Comparison of ENCODE assay signal across 15 cellular contexts in the genomic region with DNA sequence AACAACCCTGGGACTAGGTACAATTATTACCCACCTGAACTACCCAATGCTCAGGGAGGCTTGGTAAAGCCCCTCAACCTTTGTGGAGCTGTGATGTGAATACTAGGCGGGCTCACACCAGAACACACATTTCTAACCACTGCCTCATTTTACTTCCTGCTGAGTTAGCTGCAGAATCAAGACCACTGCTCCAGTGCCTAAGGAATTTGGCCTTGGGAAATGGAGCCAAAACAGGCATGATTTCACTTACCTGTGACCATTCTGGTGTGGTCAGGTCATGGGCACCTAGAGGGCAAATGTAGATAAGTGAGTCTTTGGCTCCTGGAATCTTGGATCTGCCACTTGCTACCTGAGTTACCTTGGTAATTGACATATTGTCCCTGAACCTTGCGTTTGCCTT. TPM values are rescaled to one million over a fixed set of nuclear protein-coding genes. Genes with fewer than 3 reads are reported as not detected.
DNase-seq lines count a peak whose midpoint lies in the region; FAIRE-seq and TF ChIP-seq lines count a peak whose summit lies in the region.
"Had no signal": no experiment of that assay in that cellular context is flagged by ENCODE, and none has a peak within 500 bp of the region (broad histone marks: within the 10 kb centered on the region; RNA-seq: fewer than 3 reads in every experiment).

No MANE protein-coding gene starts in this region.

- TF ChIP-seq RAD21 in Ishikawa (IDR thresholded peaks at IDR 0.05; ENCODE audit: low read depth), result no peak

- no peak overlapping the region for H3K4me3 ChIP-seq in bronchial epithelial cell (ENCODE audit: low read depth, low read length)

- peaks cover 4% of the 10 kb centered on the region for H3K27me3 Mint-ChIP-seq in type B pancreatic cell

- H3K4me1 Mint-ChIP-seq in type B pancreatic cell (ENCODE audit: unreplicated experiment), result peaks cover 46% of the 10 kb centered on the region

- peaks cover 6% of the 10 kb centered on the region for H3K36me3 Mint-ChIP-seq in type B pancreatic cell

- TF ChIP-seq CTCF in bronchial epithelial cell (IDR thresholded peaks at IDR 0.05; ENCODE audit: insufficient read depth, low read length, severe bottlenecking), result no peak
- no peak for TF ChIP-seq CTCF in type B pancreatic cell (conservative IDR thresholded peaks at IDR 0.05)

- no peaks in the 10 kb centered on the region for H3K27me3 ChIP-seq in bronchial epithelial cell (ENCODE audit: control insufficient read depth, insufficient read depth, low read length)
- H3K27me3 ChIP-seq in layer of hippocampus (ENCODE audit: control insufficient read depth, insufficient read depth, low read length), result peaks cover 9% of the 10 kb centered on the region

- peaks cover 3% of the 10 kb centered on the region for H3K36me3 ChIP-seq in bronchial epithelial cell (ENCODE audit: control insufficient read depth, insufficient read depth, low read length)

- peak overlapping the region; percentile 31 for H3K4me3 Mint-ChIP-seq in type B pancreatic cell

- peak overlapping the region; percentile 87 for H3K27ac Mint-ChIP-seq in type B pancreatic cell

- no peak; the same call in 1 of the 2 replicates for TF ChIP-seq EP300 in Ishikawa (IDR thresholded peaks at IDR 0.05; ENCODE audit: borderline replicate concordance)

- H3K27ac ChIP-seq in layer of hippocampus (ENCODE audit: low read depth, low read length), result peak overlapping the region; percentile 39
- H3K27ac ChIP-seq: HL-60 had no signal

- FAIRE-seq in bronchial epithelial cell (lab: Jason Lieb, UNC), result peak; percentile 23

- DNase-seq in bronchial epithelial cell (ENCODE audit: low read depth), result no peak
- no peak for DNase-seq in type B pancreatic cell (ENCODE audit: extremely low spot score, unreplicated experiment)
- DNase-seq in AG08395 (ENCODE audit: low spot score), result no peak
- no peak for DNase-seq in NCI-H1436 treated with DMSO at 0.1 percent for 48 hours (lab: John Stamatoyannopoulos, UW)
- no peak for DNase-seq in NCI-H526 (lab: John Stamatoyannopoulos, UW)
- DNase-seq: ACHN, Caco-2, KBM-7, NCI-H1048, NCI-H146, NCI-H2081 treated with DMSO at 0.1 percent for 48 hours, NCI-H510A had no signal

- H3K9me3 Mint-ChIP-seq in type B pancreatic cell, result no peaks in the 10 kb centered on the region

TF ChIP-seq in Ishikawa, 13 proteins besides CTCF, POLR2A, EP300 and RAD21:
- TF ChIP-seq, protein P1, sequence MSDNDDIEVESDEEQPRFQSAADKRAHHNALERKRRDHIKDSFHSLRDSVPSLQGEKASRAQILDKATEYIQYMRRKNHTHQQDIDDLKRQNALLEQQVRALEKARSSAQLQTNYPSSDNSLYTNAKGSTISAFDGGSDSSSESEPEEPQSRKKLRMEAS (IDR thresholded peaks at IDR 0.05), result no peak
- TF ChIP-seq YY1 (IDR thresholded peaks at IDR 0.05; ENCODE audit: low read depth) (no peak), TEAD4 (IDR thresholded peaks at IDR 0.05) (peak; percentile 39; the same call in 1 of the 2 replicates), NFIC (IDR thresholded peaks at IDR 0.05) (peak; percentile 71)

RNA-seq across cellular contexts. Expression of a gene that starts 5.2 kb away (rescaled TPM):
- total RNA-seq in bronchial epithelial cell (20.8 and 23.2 TPM in 2 replicates), type B pancreatic cell (ENCODE audit: low replicate concordance) (80.1 and 183 TPM in 2 replicates)
